29 cellular contexts compared by ENCODE assay signal in genomic region chr5:27491746-27492439, GRCh38.
"Had no signal": no experiment of that assay in that cellular context is flagged by ENCODE, and none has a peak within 500 bp of the region (broad histone marks: within the 10 kb centered on the region; RNA-seq: fewer than 3 reads in every experiment).

No MANE protein-coding gene starts in this region.

- H3K36me3 ChIP-seq: esophagus squamous epithelium, heart right ventricle, left lung, neutrophil, sigmoid colon, stomach, thyroid gland had no signal

- H3K9me3 Mint-ChIP-seq: type B pancreatic cell had no signal

- H3K9me3 ChIP-seq: esophagus squamous epithelium, sigmoid colon, stomach, thyroid gland had no signal

- H3K9ac ChIP-seq: parathyroid adenoma had no signal

- H2AFZ ChIP-seq: parathyroid adenoma had no signal

- H3K27me3 Mint-ChIP-seq: effector memory CD8-positive, alpha-beta T cell; naive B cell; natural killer cell treated with Interleukin-12 subunit alpha and Interleukin-12 subunit beta and Interleukin-15 and Interleukin-18, amount 100 ng/mL, for 72 hours; progenitor cell of endocrine pancreas; type B pancreatic cell had no signal

- H3K4me1 Mint-ChIP-seq: naive B cell; neural crest cell; stimulated activated effector memory CD8-positive, alpha-beta T cell treated with anti-CD3 and anti-CD28 coated beads, Interleukin-12 subunit alpha, Interleukin-12 subunit beta, amount 100 ng/mL, for 72 hours had no signal

- H3K4me3 Mint-ChIP-seq: effector memory CD8-positive, alpha-beta T cell; mesothelial cell of epicardium; naive B cell; natural killer cell treated with Interleukin-12 subunit alpha and Interleukin-12 subunit beta and Interleukin-15 and Interleukin-18, amount 100 ng/mL, for 72 hours; neural crest cell; stimulated activated effector memory CD8-positive, alpha-beta T cell treated with anti-CD3 and anti-CD28 coated beads, Interleukin-12 subunit alpha, Interleukin-12 subunit beta, amount 100 ng/mL, for 72 hours; type B pancreatic cell had no signal

- H3K4me1 ChIP-seq: esophagus squamous epithelium, heart right ventricle, left lung, parathyroid adenoma, sigmoid colon, stomach, thyroid gland had no signal

- FAIRE-seq: endometrium, islet of Langerhans had no signal

- H3K4me3 ChIP-seq: esophagus squamous epithelium, heart right ventricle, left lung, mucosa of descending colon, sigmoid colon, stomach, thyroid gland had no signal

- H3K27ac ChIP-seq: esophagus squamous epithelium, heart right ventricle, left lung, neutrophil, parathyroid adenoma, sigmoid colon, stomach, thyroid gland had no signal

- ATAC-seq: effector memory CD8-positive, alpha-beta T cell; heart right ventricle; left cardiac atrium; left lung; mucosa of descending colon; natural killer cell treated with Interleukin-12 subunit alpha and Interleukin-12 subunit beta and Interleukin-15 and Interleukin-18, amount 100 ng/mL, for 72 hours; stimulated activated effector memory CD8-positive, alpha-beta T cell treated with anti-CD3 and anti-CD28 coated beads, Interleukin-12 subunit alpha, Interleukin-12 subunit beta, amount 100 ng/mL, for 72 hours had no signal

- H3K27me3 ChIP-seq: esophagus squamous epithelium, heart right ventricle, left lung, neutrophil, sigmoid colon, stomach, thyroid gland had no signal

- H3K27ac Mint-ChIP-seq: effector memory CD8-positive, alpha-beta T cell; mesothelial cell of epicardium; naive B cell; natural killer cell treated with Interleukin-12 subunit alpha and Interleukin-12 subunit beta and Interleukin-15 and Interleukin-18, amount 100 ng/mL, for 72 hours; progenitor cell of endocrine pancreas; stimulated activated effector memory CD8-positive, alpha-beta T cell treated with anti-CD3 and anti-CD28 coated beads, Interleukin-12 subunit alpha, Interleukin-12 subunit beta, amount 100 ng/mL, for 72 hours; type B pancreatic cell had no signal

- H3K36me3 Mint-ChIP-seq: naive B cell; stimulated activated effector memory CD8-positive, alpha-beta T cell treated with anti-CD3 and anti-CD28 coated beads, Interleukin-12 subunit alpha, Interleukin-12 subunit beta, amount 100 ng/mL, for 72 hours; type B pancreatic cell had no signal

- DNase-seq: cortex of kidney; effector memory CD8-positive, alpha-beta T cell; erythroblast; esophagus squamous epithelium; foreskin melanocyte; glutamatergic neuron; heart right ventricle; hippocampal formation; left cardiac atrium; left lung; mesenchymal stem cell; mucosa of descending colon; naive B cell; sigmoid colon; stimulated activated CD4-positive, alpha-beta T cell treated with anti-CD3 and anti-CD28 coated beads, Interleukin-2, amount 100 ng/mL, for 24 hours; stimulated activated CD4-positive, alpha-beta T cell treated with anti-CD3 and anti-CD28 coated beads, Interleukin-4, amount 100 ng/mL, for 24 hours; stimulated activated naive CD4-positive, alpha-beta T cell treated with Interleukin-2 at 50 U/mL for 16 hours; stomach; thyroid gland had no signal

- H3K79me2 ChIP-seq: parathyroid adenoma had no signal
